Comparison of ENCODE assay signal across 8 cellular contexts in genomic region chr9:99906403-99907207, GRCh38. TPM values are rescaled to one million over a fixed set of nuclear protein-coding genes. Genes with fewer than 3 reads are reported as not detected.
DNase-seq lines count a peak whose midpoint lies in the region; ATAC-seq and TF ChIP-seq lines count a peak whose summit lies in the region.

STX17 (plus strand) TSS chr9:99906654; CDS start chr9:99915240, 8,586 bp downstream.

- peak within 1 kb of the TSS; percentile 99 for H3K4me3 ChIP-seq in ACC112 (ENCODE audit: low read depth, low read length)
- H3K4me3 ChIP-seq in kidney epithelial cell (ENCODE audit: low read depth, low read length): peak within 1 kb of the TSS; percentile 76

- no peak for TF ChIP-seq CTCF in kidney epithelial cell (IDR thresholded peaks at IDR 0.05; ENCODE audit: insufficient read depth, low read length, poor library complexity, severe bottlenecking)

- DNase-seq in NCI-H2196 (lab: John Stamatoyannopoulos, UW; ENCODE audit: unreplicated experiment) (peak; percentile 84), cerebellar cortex (ENCODE audit: low spot score) (peak; percentile 66), kidney epithelial cell (ENCODE audit: low read depth) (peak; percentile 29)
- DNase-seq in activated CD4-positive, CD25-positive, alpha-beta regulatory T cell treated with anti-CD3 and anti-CD28 coated beads, Interleukin-2, amount 50 U/mL, for 72 hours: peak; percentile 82
- peak; percentile 50 to 67 for DNase-seq in stimulated activated CD4-positive, alpha-beta T cell treated with anti-CD3 and anti-CD28 coated beads, Interleukin-15, amount 100 ng/mL, for 48 hours (ENCODE audit: low read depth in 2 of 2)

- H3K79me2 ChIP-seq in ACC112 (ENCODE audit: control insufficient read depth, insufficient read depth, low read length, unreplicated experiment): peaks cover 26% of the 10 kb centered on the region

- H3K27ac ChIP-seq in ACC112 (ENCODE audit: low read depth, low read length): peak within 1 kb of the TSS; percentile 71

- no peaks in the 10 kb centered on the region for H3K27me3 ChIP-seq in ACC112 (ENCODE audit: insufficient read depth, low read length)
- no peaks in the 10 kb centered on the region for H3K27me3 ChIP-seq in kidney epithelial cell (ENCODE audit: control insufficient read depth, insufficient read depth, low read length)

- ATAC-seq in GM18858 (IDR thresholded peaks at IDR 0.05; ENCODE audit: unreplicated experiment): peak; percentile 71
- peak; percentile 75 for ATAC-seq in HG03095 (IDR thresholded peaks at IDR 0.05; ENCODE audit: unreplicated experiment)

- peak within 1 kb of the TSS; percentile 99 for H2AFZ ChIP-seq in ACC112 (ENCODE audit: low read length, unreplicated experiment)

- peaks cover 9% of the 10 kb centered on the region for H3K4me1 ChIP-seq in ACC112 (ENCODE audit: control insufficient read depth, insufficient read depth, low read length, unreplicated experiment)

- H3K36me3 ChIP-seq in ACC112 (ENCODE audit: insufficient read depth, low read length) (no peaks in the 10 kb centered on the region), kidney epithelial cell (ENCODE audit: control insufficient read depth, insufficient read depth, low read length) (no peaks in the 10 kb centered on the region)

RNA-seq across cellular contexts. Expression of gene STX17, which starts in this region (rescaled TPM):
- total RNA-seq in kidney epithelial cell: 18.6 and 22.7 TPM in 2 replicates

Comparison
In these comparisons a context has a peak if more than half of its experiments do, and no peak if none do; other contexts are left out.
1. Peak in every context shown above with its lines: DNase-seq, ATAC-seq, H3K4me3 ChIP-seq and H3K27ac ChIP-seq.
2. DNase-seq: peak in every context shown above with its lines; median percentile 84 in NCI-H2196; 82 in activated CD4-positive, CD25-positive, alpha-beta regulatory T cell treated with anti-CD3 and anti-CD28 coated beads, Interleukin-2, amount 50 U/mL, for 72 hours; 66 in cerebellar cortex; 58 in stimulated activated CD4-positive, alpha-beta T cell treated with anti-CD3 and anti-CD28 coated beads, Interleukin-15, amount 100 ng/mL, for 48 hours; 29 in kidney epithelial cell.